30 cellular contexts compared by ENCODE assay signal in the genomic region with DNA sequence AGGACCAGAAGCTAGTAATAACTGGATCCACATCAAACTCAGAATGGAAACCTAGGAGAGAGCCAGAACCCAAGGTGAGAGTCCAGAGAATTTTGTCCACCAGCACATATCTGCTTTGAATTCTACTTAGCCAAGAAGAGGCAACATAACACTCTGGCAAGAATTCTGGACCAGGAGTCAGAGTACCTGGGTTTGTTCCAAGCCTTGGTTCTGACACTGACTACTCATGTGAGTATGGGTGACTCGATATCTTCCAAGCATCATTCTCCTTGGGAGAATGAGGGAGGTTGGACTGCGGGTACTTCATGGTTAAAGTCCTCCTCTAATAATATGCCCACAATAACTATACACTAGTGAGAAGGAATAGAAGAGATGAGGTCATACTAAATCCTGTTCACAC.
"Had no signal": no experiment of that assay in that cellular context is flagged by ENCODE, and none has a peak within 500 bp of the region (broad histone marks: within the 10 kb centered on the region; RNA-seq: fewer than 3 reads in every experiment).

No MANE protein-coding gene starts in this region.

- H3K4me3 ChIP-seq: adrenal gland, body of pancreas, colonic mucosa, gastroesophageal sphincter had no signal

- H3K4me1 ChIP-seq: colonic mucosa had no signal

- H3K4me3 Mint-ChIP-seq: activated CD4-positive, alpha-beta memory T cell treated with anti-CD3 and anti-CD28 coated beads for 36 hours; activated CD4-positive, alpha-beta T cell treated with anti-CD3 and anti-CD28 coated beads for 36 hours; activated CD4-positive, alpha-beta T cell treated with anti-CD3 and anti-CD28 coated beads, Interleukin-2, amount 10 ng/mL, durations not matched to agents 24 days and 14 days; activated CD8-positive, alpha-beta memory T cell treated with anti-CD3 and anti-CD28 coated beads, Interleukin-2, amount 10 ng/mL, durations not matched to agents 7 days and 5 days; activated CD8-positive, alpha-beta T cell treated with anti-CD3 and anti-CD28 coated beads, Interleukin-2, amount 10 ng/mL, durations not matched to agents 7 days and 5 days; activated naive CD4-positive, alpha-beta T cell treated with anti-CD3 and anti-CD28 coated beads for 36 hours; activated naive CD4-positive, alpha-beta T cell treated with anti-CD3 and anti-CD28 coated beads, Interleukin-2, amount 50 U/mL, for 24 hours; activated naive CD8-positive, alpha-beta T cell treated with anti-CD3 and anti-CD28 coated beads for 36 hours; activated naive CD8-positive, alpha-beta T cell treated with anti-CD3 and anti-CD28 coated beads, Interleukin-2, amount 50 U/mL, for 24 hours; activated T-helper 1 cell treated with anti-CD3 and anti-CD28 coated beads, Interleukin-12 subunit alpha, Interleukin-12 subunit beta, Interleukin-2, Interleukin-4 antibody, amounts not matched to agents 30 ng/mL and 10 ng/mL and 1 ng/mL, durations not matched to agents 14 hours and 24 hours and 36 hours had no signal

- H3K27ac Mint-ChIP-seq: activated CD4-positive, alpha-beta memory T cell treated with anti-CD3 and anti-CD28 coated beads for 36 hours; activated CD4-positive, alpha-beta T cell treated with anti-CD3 and anti-CD28 coated beads for 36 hours; activated CD4-positive, alpha-beta T cell treated with anti-CD3 and anti-CD28 coated beads, Interleukin-2, amount 10 ng/mL, durations not matched to agents 24 days and 14 days; activated CD8-positive, alpha-beta memory T cell treated with anti-CD3 and anti-CD28 coated beads, Interleukin-2, amount 10 ng/mL, durations not matched to agents 7 days and 5 days; activated CD8-positive, alpha-beta T cell treated with anti-CD3 and anti-CD28 coated beads, Interleukin-2, amount 10 ng/mL, durations not matched to agents 7 days and 5 days; activated naive CD4-positive, alpha-beta T cell treated with anti-CD3 and anti-CD28 coated beads for 36 hours; activated naive CD4-positive, alpha-beta T cell treated with anti-CD3 and anti-CD28 coated beads, Interleukin-2, amount 50 U/mL, for 24 hours; activated naive CD8-positive, alpha-beta T cell treated with anti-CD3 and anti-CD28 coated beads for 36 hours; activated naive CD8-positive, alpha-beta T cell treated with anti-CD3 and anti-CD28 coated beads, Interleukin-2, amount 50 U/mL, for 24 hours; activated T-helper 1 cell treated with anti-CD3 and anti-CD28 coated beads, Interleukin-12 subunit alpha, Interleukin-12 subunit beta, Interleukin-2, Interleukin-4 antibody, amounts not matched to agents 30 ng/mL and 10 ng/mL and 1 ng/mL, durations not matched to agents 14 hours and 24 hours and 36 hours; activated T-helper 2 cell treated with anti-CD3 and anti-CD28 coated beads, Interferon-gamma antibody, Interleukin-2, Interleukin-4, amounts not matched to agents 10 μg/mL and 5 μg/mL and 100 μg/mL, durations not matched to agents 14 hours and 24 hours and 36 hours had no signal

- H3K4me1 Mint-ChIP-seq: activated CD4-positive, alpha-beta T cell treated with anti-CD3 and anti-CD28 coated beads, Interleukin-2, amount 10 ng/mL, durations not matched to agents 24 days and 14 days had no signal

- H3K27ac ChIP-seq: adrenal gland, body of pancreas, colonic mucosa, gastroesophageal sphincter had no signal

- ATAC-seq: activated CD4-positive, alpha-beta T cell treated with anti-CD3 and anti-CD28 coated beads for 36 hours; activated CD8-positive, alpha-beta memory T cell treated with anti-CD3 and anti-CD28 coated beads, Interleukin-2, amount 10 ng/mL, durations not matched to agents 7 days and 5 days; activated CD8-positive, alpha-beta T cell treated with anti-CD3 and anti-CD28 coated beads, Interleukin-2, amount 10 ng/mL, durations not matched to agents 7 days and 5 days; activated naive CD8-positive, alpha-beta T cell treated with anti-CD3 and anti-CD28 coated beads, Interleukin-2, amount 50 U/mL, for 24 hours; body of pancreas; esophagus mucosa; gastroesophageal sphincter had no signal

- H3K9me3 ChIP-seq: adrenal gland, body of pancreas, colonic mucosa, gastroesophageal sphincter had no signal

- H3K36me3 ChIP-seq: adrenal gland, colonic mucosa, gastroesophageal sphincter had no signal

- H3K36me3 Mint-ChIP-seq: activated CD4-positive, alpha-beta memory T cell treated with anti-CD3 and anti-CD28 coated beads for 36 hours; activated CD8-positive, alpha-beta memory T cell treated with anti-CD3 and anti-CD28 coated beads, Interleukin-2, amount 10 ng/mL, durations not matched to agents 7 days and 5 days; activated naive CD4-positive, alpha-beta T cell treated with anti-CD3 and anti-CD28 coated beads, Interleukin-2, amount 50 U/mL, for 24 hours; activated naive CD8-positive, alpha-beta T cell treated with anti-CD3 and anti-CD28 coated beads for 36 hours had no signal

- H3K27me3 Mint-ChIP-seq: activated CD4-positive, alpha-beta memory T cell treated with anti-CD3 and anti-CD28 coated beads for 36 hours; activated CD4-positive, alpha-beta T cell treated with anti-CD3 and anti-CD28 coated beads for 36 hours; activated CD4-positive, alpha-beta T cell treated with anti-CD3 and anti-CD28 coated beads, Interleukin-2, amount 10 ng/mL, durations not matched to agents 24 days and 14 days; activated naive CD4-positive, alpha-beta T cell treated with anti-CD3 and anti-CD28 coated beads, Interleukin-2, amount 50 U/mL, for 24 hours; activated naive CD8-positive, alpha-beta T cell treated with anti-CD3 and anti-CD28 coated beads for 36 hours had no signal

- H3K9me3 Mint-ChIP-seq: activated CD4-positive, alpha-beta memory T cell treated with anti-CD3 and anti-CD28 coated beads for 36 hours; activated CD4-positive, alpha-beta T cell treated with anti-CD3 and anti-CD28 coated beads, Interleukin-2, amount 10 ng/mL, durations not matched to agents 24 days and 14 days; activated naive CD4-positive, alpha-beta T cell treated with anti-CD3 and anti-CD28 coated beads for 36 hours; activated naive CD4-positive, alpha-beta T cell treated with anti-CD3 and anti-CD28 coated beads, Interleukin-2, amount 50 U/mL, for 24 hours; activated naive CD8-positive, alpha-beta T cell treated with anti-CD3 and anti-CD28 coated beads for 36 hours; activated naive CD8-positive, alpha-beta T cell treated with anti-CD3 and anti-CD28 coated beads, Interleukin-2, amount 50 U/mL, for 24 hours; activated T-helper 1 cell treated with anti-CD3 and anti-CD28 coated beads, Interleukin-12 subunit alpha, Interleukin-12 subunit beta, Interleukin-2, Interleukin-4 antibody, amounts not matched to agents 30 ng/mL and 10 ng/mL and 1 ng/mL, durations not matched to agents 14 hours and 24 hours and 36 hours; activated T-helper 2 cell treated with anti-CD3 and anti-CD28 coated beads, Interferon-gamma antibody, Interleukin-2, Interleukin-4, amounts not matched to agents 10 μg/mL and 5 μg/mL and 100 μg/mL, durations not matched to agents 14 hours and 24 hours and 36 hours had no signal

- H3K27me3 ChIP-seq: adrenal gland, body of pancreas, colonic mucosa, gastroesophageal sphincter had no signal

- DNase-seq: activated CD4-positive, alpha-beta memory T cell treated with anti-CD3 and anti-CD28 coated beads for 36 hours; activated CD4-positive, alpha-beta T cell treated with anti-CD3 and anti-CD28 coated beads for 36 hours; activated CD4-positive, alpha-beta T cell treated with anti-CD3 and anti-CD28 coated beads, Interleukin-2, amount 10 ng/mL, durations not matched to agents 24 days and 14 days; activated CD4-positive, CD25-positive, alpha-beta regulatory T cell; activated CD4-positive, CD25-positive, alpha-beta regulatory T cell treated with anti-CD3 and anti-CD28 coated beads, Interleukin-2, amount 50 U/mL, for 72 hours; activated CD8-positive, alpha-beta memory T cell treated with anti-CD3 and anti-CD28 coated beads, Interleukin-2, amount 10 ng/mL, durations not matched to agents 7 days and 5 days; activated CD8-positive, alpha-beta memory T cell treated with anti-CD3 and anti-CD28 coated beads, Interleukin-2, amount 50 U/mL, for 4 hours; activated CD8-positive, alpha-beta T cell treated with anti-CD3 and anti-CD28 coated beads, Interleukin-2, amount 10 ng/mL, durations not matched to agents 7 days and 5 days; activated effector memory CD4-positive, alpha-beta T cell treated with anti-CD3 and anti-CD28 coated beads, Interleukin-2, amount 50 U/mL, for 16 hours; activated naive CD4-positive, alpha-beta T cell treated with anti-CD3 and anti-CD28 coated beads for 36 hours; activated naive CD8-positive, alpha-beta T cell treated with anti-CD3 and anti-CD28 coated beads for 36 hours; activated naive CD8-positive, alpha-beta T cell treated with anti-CD3 and anti-CD28 coated beads, Interleukin-2, amount 50 U/mL, for 24 hours; activated T-cell treated with anti-CD3 and anti-CD28 coated beads, Interleukin-2, amount 50 U/mL, for 1 hour; activated T-cell treated with anti-CD3 and anti-CD28 coated beads, Interleukin-2, amount 50 U/mL, for 48 hours; adrenal gland; amygdala; aorta; body of pancreas; caudate nucleus; cerebellar nuclear complex; colonic mucosa; effector CD8-positive, alpha-beta T cell; foreskin melanocyte; head of caudate nucleus; T-helper 2 cell had no signal
